Comparison of ENCODE assay signal across 19 cellular contexts in the genomic region with DNA sequence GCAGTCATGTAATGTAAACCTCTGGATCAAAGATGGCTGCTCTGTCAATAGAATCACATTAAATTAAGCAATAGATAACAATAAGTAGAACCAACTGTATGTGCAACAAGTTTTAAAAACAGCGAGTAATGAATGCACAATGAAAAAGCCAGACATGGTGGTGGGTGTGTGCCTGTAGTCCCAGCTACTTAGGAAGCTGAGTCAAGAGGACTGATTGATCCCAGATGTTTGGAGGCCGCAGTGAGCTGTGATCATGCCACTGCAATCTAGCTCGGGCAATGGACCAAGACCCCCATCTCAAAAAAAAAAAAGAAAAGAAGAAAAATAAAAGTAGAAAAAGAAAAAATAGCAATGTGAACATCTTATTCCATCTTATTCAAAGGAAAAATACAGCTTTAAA.
DNase-seq lines count a peak whose midpoint lies in the region; ATAC-seq and TF ChIP-seq lines count a peak whose summit lies in the region.
"Had no signal": no experiment of that assay in that cellular context is flagged by ENCODE, and none has a peak within 500 bp of the region (broad histone marks: within the 10 kb centered on the region; RNA-seq: fewer than 3 reads in every experiment).

No MANE protein-coding gene starts in this region.

- H3K14ac ChIP-seq in mesenchymal stem cell (ENCODE audit: low read length in 2 of 2) = no peak overlapping the region

- no peak for TF ChIP-seq CTCF in HFF-Myc (IDR thresholded peaks at IDR 0.05; ENCODE audit: low read depth, low read length, missing control alignments)
- no peak for TF ChIP-seq CTCF in fibroblast of lung (conservative IDR thresholded peaks at IDR 0.05 in 1 of 2, IDR thresholded peaks at IDR 0.05 in 1 of 2; ENCODE audit: low read depth in 1 of 2, low read length in 2 of 2)
- TF ChIP-seq CTCF in testis (IDR thresholded peaks at IDR 0.05) = no peak

- H4K91ac ChIP-seq in mesenchymal stem cell (ENCODE audit: low read length) = no peak overlapping the region

- no peak overlapping the region for H2BK120ac ChIP-seq in mesenchymal stem cell (ENCODE audit: low read depth, low read length)

- no peak overlapping the region for H3K9ac ChIP-seq in fibroblast of lung (ENCODE audit: insufficient read depth, low read length)
- peak overlapping the region; percentile 65 for H3K9ac ChIP-seq in mesenchymal stem cell (ENCODE audit: low read length)

- no peak overlapping the region for H2BK15ac ChIP-seq in mesenchymal stem cell (ENCODE audit: low read depth, poor library complexity, severe bottlenecking)

- no peak overlapping the region for H3K4ac ChIP-seq in mesenchymal stem cell (ENCODE audit: low read depth in 1 of 2, low read length in 2 of 2)

- no peak overlapping the region for H2BK12ac ChIP-seq in mesenchymal stem cell (ENCODE audit: low read length in 2 of 2)

- H3K4me1 ChIP-seq in fibroblast of lung (ENCODE audit: control insufficient read depth, extremely low read depth, insufficient read depth, low read length) (no peaks in the 10 kb centered on the region), mesenchymal stem cell (ENCODE audit: control insufficient read depth, insufficient read depth, low read depth, low read length) (no peaks in the 10 kb centered on the region), testis (no peaks in the 10 kb centered on the region), HAP-1 (no peaks in the 10 kb centered on the region)
- H3K4me1 ChIP-seq: Caco-2, Peyer's patch had no signal

- H3K18ac ChIP-seq in mesenchymal stem cell (ENCODE audit: low read depth in 1 of 2, low read length in 2 of 2) = no peak overlapping the region

- DNase-seq in AG08395 (ENCODE audit: low spot score) = peak; percentile 34
- DNase-seq in HFF-Myc (ENCODE audit: extremely low read depth, low read depth) = peak; percentile 47
- peak; percentile 5 to 84 for DNase-seq in fibroblast of lung (ENCODE audit: low read depth in 2 of 2)
- DNase-seq in mesenchymal stem cell = no peak
- DNase-seq in testis = no peak
- no peak for DNase-seq in HAP-1 (ENCODE audit: low spot score in 2 of 2)
- DNase-seq: Caco-2; CD4-positive, CD25-positive, alpha-beta regulatory T cell; NCI-H1436 treated with DMSO at 0.1 percent for 48 hours; NCI-H2081 treated with DMSO at 0.1 percent for 48 hours; NCI-H2227 treated with DMSO at 0.1 percent for 48 hours; NCI-H524; Peyer's patch; Right ventricle myocardium superior had no signal

- TF ChIP-seq POLR2A in testis (IDR thresholded peaks at IDR 0.05) = no peak

- H3K27ac ChIP-seq in fibroblast of lung (ENCODE audit: insufficient read depth, low read length) (no peak overlapping the region), mesenchymal stem cell (ENCODE audit: low read length, poor library complexity, severe bottlenecking) (no peak overlapping the region), testis (no peak overlapping the region)
- H3K27ac ChIP-seq: Peyer's patch, SK-N-MC had no signal

- 100% methylated on average over 1 of the region's 3 CpGs for WGBS in mesenchymal stem cell
- WGBS in testis, 2 donors = 86 to 93% methylated on average over 3 of the region's 3 CpGs

- H3K4me3 ChIP-seq in HFF-Myc (replicated peaks; ENCODE audit: low read depth, low read length) (no peak overlapping the region), fibroblast of lung (replicated peaks in 1 of 4; ENCODE audit: control extremely low read depth in 1 of 4, insufficient read depth in 1 of 4, low read depth in 3 of 4, low read length in 4 of 4) (no peak overlapping the region), mesenchymal stem cell (ENCODE audit: insufficient read depth in 1 of 2, low read depth in 1 of 2, low read length in 2 of 2) (no peak overlapping the region), testis (no peak overlapping the region), HAP-1 (no peak overlapping the region)
- H3K4me3 ChIP-seq: K562, Peyer's patch, SK-N-MC had no signal

- no peaks in the 10 kb centered on the region for H3K79me1 ChIP-seq in mesenchymal stem cell (replicated peaks; ENCODE audit: low read length, poor library complexity, severe bottlenecking)

- intact Hi-C loops in testis (cut with DNase I; ENCODE audit: low total_unique reads) = no loop called here

- in situ Hi-C loops in HAP-1 (cut with MboI; ENCODE audit: low sequenced_read_pairs) = no loop called here

- H2BK5ac ChIP-seq in mesenchymal stem cell (ENCODE audit: low read depth, low read length, poor library complexity, severe bottlenecking) = no peak overlapping the region

- no peak overlapping the region for H3K23ac ChIP-seq in mesenchymal stem cell (ENCODE audit: low read length in 2 of 2)

- no peaks in the 10 kb centered on the region for H3K36me3 ChIP-seq in fibroblast of lung (ENCODE audit: control insufficient read depth, insufficient read depth, low read length)
- H3K36me3 ChIP-seq in mesenchymal stem cell (ENCODE audit: control insufficient read depth in 1 of 2, insufficient read depth in 2 of 2, low read depth in 1 of 2, low read length in 2 of 2) = no peaks in the 10 kb centered on the region
- no peaks in the 10 kb centered on the region for H3K36me3 ChIP-seq in testis (ENCODE audit: low read depth, missing control alignments)
- no peaks in the 10 kb centered on the region for H3K36me3 ChIP-seq in HAP-1 (replicated peaks)
- H3K36me3 ChIP-seq: Peyer's patch had no signal

- H3K9me3 ChIP-seq in fibroblast of lung (ENCODE audit: control insufficient read depth, insufficient read depth, low read depth, low read length) = no peaks in the 10 kb centered on the region
- no peaks in the 10 kb centered on the region for H3K9me3 ChIP-seq in mesenchymal stem cell (ENCODE audit: control insufficient read depth, low read length)
- no peaks in the 10 kb centered on the region for H3K9me3 ChIP-seq in testis
- no peaks in the 10 kb centered on the region for H3K9me3 ChIP-seq in HAP-1
- H3K9me3 ChIP-seq: Caco-2, Peyer's patch had no signal

- no peaks in the 10 kb centered on the region for H3K79me2 ChIP-seq in fibroblast of lung (ENCODE audit: control insufficient read depth, insufficient read depth, low read length)

- H2AFZ ChIP-seq in fibroblast of lung (ENCODE audit: low read length) (no peak overlapping the region), mesenchymal stem cell (ENCODE audit: low read depth, low read length) (no peak overlapping the region)

- H3K27me3 ChIP-seq in fibroblast of lung (ENCODE audit: control insufficient read depth, insufficient read depth, low read length) = no peaks in the 10 kb centered on the region
- H3K27me3 ChIP-seq in mesenchymal stem cell (ENCODE audit: control insufficient read depth in 1 of 2, insufficient read depth in 1 of 2, low read length in 2 of 2) = no peaks in the 10 kb centered on the region
- no peaks in the 10 kb centered on the region for H3K27me3 ChIP-seq in testis
- H3K27me3 ChIP-seq in HAP-1 (ENCODE audit: low read depth) = no peaks in the 10 kb centered on the region
- H3K27me3 ChIP-seq: Peyer's patch had no signal

- H4K8ac ChIP-seq in mesenchymal stem cell (ENCODE audit: low read length) = no peak overlapping the region

- H4K20me1 ChIP-seq in fibroblast of lung (ENCODE audit: control insufficient read depth, extremely low read depth, insufficient read depth, low read length) = no peaks in the 10 kb centered on the region

- no peak overlapping the region for H3K4me2 ChIP-seq in fibroblast of lung (ENCODE audit: extremely low read depth, insufficient read depth, low read length)
- H3K4me2 ChIP-seq in mesenchymal stem cell (ENCODE audit: low read length, poor library complexity, severe bottlenecking) = no peak overlapping the region

- ATAC-seq in GM18861 (IDR thresholded peaks at IDR 0.05; ENCODE audit: unreplicated experiment) (no peak), GM18867 (IDR thresholded peaks at IDR 0.05; ENCODE audit: unreplicated experiment) (no peak)
- ATAC-seq: HCT116, K562 had no signal

- no peak overlapping the region for H2AK5ac ChIP-seq in mesenchymal stem cell (ENCODE audit: low read length, severe bottlenecking)

Comparison
In these comparisons a context has a peak if more than half of its experiments do, and no peak if none do; other contexts are left out.
1. DNase-seq: peak in AG08395 (single experiment), HFF-Myc (single experiment) and fibroblast of lung (2 of 2); none in mesenchymal stem cell (single experiment), testis (single experiment) and HAP-1 (0 of 2).